In the genomic region with DNA sequence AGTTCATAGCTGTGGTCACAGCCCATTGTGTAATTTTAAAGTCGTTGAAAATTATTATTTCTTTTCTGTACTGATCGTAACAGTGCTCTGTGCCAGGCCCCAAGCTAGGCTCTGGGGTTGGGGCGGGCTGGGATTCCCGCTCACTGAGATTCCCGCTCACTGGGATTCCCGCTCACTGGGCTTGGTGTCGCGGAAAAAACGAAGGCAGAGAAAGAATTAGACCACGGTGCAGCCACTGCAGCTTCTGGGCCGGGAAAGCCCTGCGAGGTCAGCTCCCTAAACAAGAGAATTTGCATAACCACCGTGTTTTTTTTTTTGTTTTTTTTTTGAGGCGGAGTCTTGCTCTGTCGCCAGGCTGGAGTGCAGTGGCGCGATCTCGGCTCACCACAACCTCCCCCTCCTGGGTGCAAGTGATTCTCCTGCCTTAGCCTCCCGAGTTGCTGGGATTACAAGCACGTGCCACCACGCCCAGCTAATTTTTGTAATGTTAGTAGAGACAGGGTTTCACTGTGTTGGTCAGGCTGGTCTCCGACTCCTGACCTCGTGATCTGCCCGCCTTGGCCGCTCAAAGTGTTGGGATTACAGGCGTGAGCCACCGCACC, we compare ENCODE assay signal across 8 cellular contexts. TPM values are rescaled to one million over a fixed set of nuclear protein-coding genes. Genes with fewer than 3 reads are reported as not detected.
A peak's percentile ranks its signal among the peaks of the same experiment; 100 is the strongest.
DNase-seq lines count a peak whose midpoint lies in the region; ATAC-seq and TF ChIP-seq lines count a peak whose summit lies in the region.

No MANE protein-coding gene starts in this region.

- no peak overlapping the region for H3K4me3 Mint-ChIP-seq in osteocyte (ENCODE audit: unreplicated experiment)

- DNase-seq in GM13976 (ENCODE audit: low spot score): peak; percentile 79
- peak; percentile 64 for DNase-seq in OCI-M1 (lab: John Stamatoyannopoulos, UW)
- DNase-seq in osteocyte (ENCODE audit: extremely low spot score, unreplicated experiment): no peak
- no peak for DNase-seq in NCI-H2107 (lab: John Stamatoyannopoulos, UW)
- DNase-seq in prostate gland (ENCODE audit: low spot score): no peak
- no peak for DNase-seq in WERI-Rb-1

- WGBS in prostate gland: 85% methylated on average over 27 of the region's 27 CpGs

- H3K4me3 ChIP-seq in HEK293 (ENCODE audit: low read depth, low read length) (no peak overlapping the region), prostate gland (no peak overlapping the region), WERI-Rb-1 (ENCODE audit: low read depth, low read length) (no peak overlapping the region)

- TF ChIP-seq POLR2A in prostate gland (IDR thresholded peaks at IDR 0.05): no peak

- H3K9me3 ChIP-seq in HEK293 (ENCODE audit: control insufficient read depth, insufficient read depth, low read depth, low read length): no peaks in the 10 kb centered on the region
- no peaks in the 10 kb centered on the region for H3K9me3 ChIP-seq in prostate gland
- no peaks in the 10 kb centered on the region for H3K9me3 ChIP-seq in WERI-Rb-1 (ENCODE audit: severe bottlenecking)

- peaks cover 47% of the 10 kb centered on the region for H3K4me1 Mint-ChIP-seq in osteocyte (ENCODE audit: unreplicated experiment)

- POLR2A ChIA-PET in HEK293 (lab: Yijun Ruan, JAX): no interaction called here

- peak overlapping the region; percentile 79 for H3K27ac Mint-ChIP-seq in osteocyte (ENCODE audit: unreplicated experiment)

- ATAC-seq in GM21737 (IDR thresholded peaks at IDR 0.05; ENCODE audit: unreplicated experiment): no peak

- peaks cover 10% of the 10 kb centered on the region for H3K36me3 Mint-ChIP-seq in osteocyte (ENCODE audit: unreplicated experiment)

- no peaks in the 10 kb centered on the region for H3K4me1 ChIP-seq in HEK293 (ENCODE audit: control insufficient read depth, insufficient read depth, low read length)
- peaks cover 4% of the 10 kb centered on the region for H3K4me1 ChIP-seq in prostate gland (replicated peaks)

- H3K9me3 Mint-ChIP-seq in osteocyte (ENCODE audit: unreplicated experiment): no peaks in the 10 kb centered on the region

- H3K27ac ChIP-seq in HEK293 (ENCODE audit: extremely low read depth, low read depth, low read length) (no peak overlapping the region), prostate gland (peak overlapping the region in 1 of 2 donors; percentile 14), WERI-Rb-1 (no peak overlapping the region)

- CTCF ChIA-PET in HEK293 (lab: Yijun Ruan, JAX): interaction anchor here (0.6 kb wide), 1 partner anchor 781 kb away, joined by 3 read pairs; no protein-coding TSS in a partner anchor

- no peaks in the 10 kb centered on the region for H3K27me3 Mint-ChIP-seq in osteocyte (ENCODE audit: unreplicated experiment)

- in situ Hi-C loops in GM13976 (cut with MboI; ENCODE audit: low sequenced_read_pairs, unreplicated experiment): no loop called here

- H3K36me3 ChIP-seq in HEK293 (ENCODE audit: control insufficient read depth in 2 of 2, insufficient read depth in 1 of 2, low read length in 2 of 2) (peaks cover 0 to 13% of the 10 kb centered on the region in 2 experiments; a peak in 2 of 3 replicates), prostate gland (no peaks in the 10 kb centered on the region), WERI-Rb-1 (peaks cover 8% of the 10 kb centered on the region)

- intact Hi-C loops in prostate gland (cut with DNase I): no loop called here

- TF ChIP-seq CTCF in GM13976 (IDR thresholded peaks at IDR 0.05; ENCODE audit: borderline replicate concordance, control extremely low read depth, extremely low read depth, insufficient read depth, missing control alignments) (no peak), HEK293 (tag by site-specific recombination; IDR thresholded peaks at IDR 0.05) (no peak), osteocyte (IDR thresholded peaks at IDR 0.05) (no peak), prostate gland (IDR thresholded peaks at IDR 0.05) (no peak), WERI-Rb-1 (IDR thresholded peaks at IDR 0.05; ENCODE audit: low read depth, low read length) (no peak)

- H3K27me3 ChIP-seq in prostate gland (replicated peaks; ENCODE audit: insufficient read depth) (no peaks in the 10 kb centered on the region), WERI-Rb-1 (ENCODE audit: insufficient read depth, low read depth, severe bottlenecking) (no peaks in the 10 kb centered on the region)

TF ChIP-seq in HEK293, 187 proteins besides CTCF, POLR2A, EP300 and RAD21:
- TF ChIP-seq OVOL3 (tag by site-specific recombination; IDR thresholded peaks at IDR 0.05): no peak
- 0 out of 2 replicates have a peak, but pooled peaks have one; percentile 34 for TF ChIP-seq ZBTB44 (tag by site-specific recombination; IDR thresholded peaks at IDR 0.05)

RNA-seq across cellular contexts. Expression of gene FOXK1, which starts 31.2 kb away (rescaled TPM):
- 56.2 and 63.1 TPM in 2 replicates for total RNA-seq in osteocyte
- total RNA-seq in prostate gland: 10 to 100 TPM; 17.3 to 47.5 TPM

Comparison
In these comparisons a context has a peak if more than half of its experiments do, and no peak if none do; other contexts are left out.
1. DNase-seq: peak in GM13976 (single experiment) and OCI-M1 (single experiment); none in osteocyte (single experiment), NCI-H2107 (single experiment), prostate gland (single experiment) and WERI-Rb-1 (single experiment).